1 cellular context compared by ENCODE assay signal in the genomic region with DNA sequence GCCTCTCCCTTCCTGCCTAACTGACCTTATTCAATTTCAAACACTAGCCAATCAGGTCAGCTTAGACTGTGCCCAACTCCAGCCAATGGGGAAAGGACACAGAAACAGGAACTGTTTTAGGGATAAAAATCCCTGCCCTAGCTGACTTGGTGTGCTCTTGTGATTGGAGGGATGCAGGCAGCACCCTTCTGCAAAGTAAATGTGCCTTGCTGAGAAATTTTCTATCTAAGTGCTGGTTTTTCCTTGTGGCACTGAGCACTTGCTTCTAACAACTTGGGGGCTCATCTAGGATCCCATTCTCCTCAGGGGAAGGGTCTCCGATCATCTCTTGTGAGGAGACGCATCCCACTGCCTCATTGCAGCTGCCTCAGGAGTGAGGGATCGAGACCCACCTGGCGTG.
TF ChIP-seq lines count a peak whose summit lies in the region.

No MANE protein-coding gene starts in this region.

TF ChIP-seq in K562, 482 proteins besides CTCF, POLR2A, EP300 and RAD21 (continued from another document):
- no peak for TF ChIP-seq ESRRA (IDR thresholded peaks at IDR 0.05; ENCODE audit: borderline replicate concordance, low read depth)
- TF ChIP-seq, protein P1, sequence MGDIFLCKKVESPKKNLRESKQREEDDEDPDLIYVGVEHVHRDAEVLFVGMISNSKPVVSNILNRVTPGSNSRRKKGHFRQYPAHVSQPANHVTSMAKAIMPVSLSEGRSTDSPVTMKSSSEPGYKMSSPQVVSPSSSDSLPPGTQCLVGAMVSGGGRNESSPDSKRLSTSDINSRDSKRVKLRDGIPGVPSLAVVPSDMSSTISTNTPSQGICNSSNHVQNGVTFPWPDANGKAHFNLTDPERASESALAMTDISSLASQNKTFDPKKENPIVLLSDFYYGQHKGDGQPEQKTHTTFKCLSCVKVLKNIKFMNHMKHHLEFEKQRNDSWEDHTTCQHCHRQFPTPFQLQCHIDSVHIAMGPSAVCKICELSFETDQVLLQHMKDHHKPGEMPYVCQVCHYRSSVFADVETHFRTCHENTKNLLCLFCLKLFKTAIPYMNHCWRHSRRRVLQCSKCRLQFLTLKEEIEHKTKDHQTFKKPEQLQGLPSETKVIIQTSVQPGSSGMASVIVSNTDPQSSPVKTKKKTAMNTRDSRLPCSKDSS (IDR thresholded peaks at IDR 0.05; ENCODE audit: low read depth, partially characterized antibody) = peak; percentile 99
- no peak for TF ChIP-seq IFI16 (CRISPR knock-in tag; IDR thresholded peaks at IDR 0.05)
- peak; percentile 64; the same call in 1 of the 2 replicates for TF ChIP-seq ZEB2 (IDR thresholded peaks at IDR 0.05)
- no peak for TF ChIP-seq NEUROD1 (IDR thresholded peaks at IDR 0.05; ENCODE audit: borderline replicate concordance, low read depth, low read length, partially characterized antibody)
- TF ChIP-seq TRIM28 (IDR thresholded peaks at IDR 0.05) = peak; percentile 98
- TF ChIP-seq, protein P2, sequence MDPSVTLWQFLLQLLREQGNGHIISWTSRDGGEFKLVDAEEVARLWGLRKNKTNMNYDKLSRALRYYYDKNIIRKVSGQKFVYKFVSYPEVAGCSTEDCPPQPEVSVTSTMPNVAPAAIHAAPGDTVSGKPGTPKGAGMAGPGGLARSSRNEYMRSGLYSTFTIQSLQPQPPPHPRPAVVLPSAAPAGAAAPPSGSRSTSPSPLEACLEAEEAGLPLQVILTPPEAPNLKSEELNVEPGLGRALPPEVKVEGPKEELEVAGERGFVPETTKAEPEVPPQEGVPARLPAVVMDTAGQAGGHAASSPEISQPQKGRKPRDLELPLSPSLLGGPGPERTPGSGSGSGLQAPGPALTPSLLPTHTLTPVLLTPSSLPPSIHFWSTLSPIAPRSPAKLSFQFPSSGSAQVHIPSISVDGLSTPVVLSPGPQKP (CRISPR knock-in tag; IDR thresholded peaks at IDR 0.05) = no peak
- TF ChIP-seq, protein P3, sequence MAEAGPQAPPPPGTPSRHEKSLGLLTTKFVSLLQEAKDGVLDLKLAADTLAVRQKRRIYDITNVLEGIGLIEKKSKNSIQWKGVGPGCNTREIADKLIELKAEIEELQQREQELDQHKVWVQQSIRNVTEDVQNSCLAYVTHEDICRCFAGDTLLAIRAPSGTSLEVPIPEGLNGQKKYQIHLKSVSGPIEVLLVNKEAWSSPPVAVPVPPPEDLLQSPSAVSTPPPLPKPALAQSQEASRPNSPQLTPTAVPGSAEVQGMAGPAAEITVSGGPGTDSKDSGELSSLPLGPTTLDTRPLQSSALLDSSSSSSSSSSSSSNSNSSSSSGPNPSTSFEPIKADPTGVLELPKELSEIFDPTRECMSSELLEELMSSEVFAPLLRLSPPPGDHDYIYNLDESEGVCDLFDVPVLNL (CRISPR knock-in tag; IDR thresholded peaks at IDR 0.05; ENCODE audit: low read depth) = no peak
- TF ChIP-seq TSC22D4 (tag; IDR thresholded peaks at IDR 0.05) = no peak
- no peak for TF ChIP-seq ZNF165 (CRISPR knock-in tag; IDR thresholded peaks at IDR 0.05; ENCODE audit: borderline replicate concordance)
- no peak for TF ChIP-seq LARP7 (IDR thresholded peaks at IDR 0.05)
- TF ChIP-seq, protein P4, sequence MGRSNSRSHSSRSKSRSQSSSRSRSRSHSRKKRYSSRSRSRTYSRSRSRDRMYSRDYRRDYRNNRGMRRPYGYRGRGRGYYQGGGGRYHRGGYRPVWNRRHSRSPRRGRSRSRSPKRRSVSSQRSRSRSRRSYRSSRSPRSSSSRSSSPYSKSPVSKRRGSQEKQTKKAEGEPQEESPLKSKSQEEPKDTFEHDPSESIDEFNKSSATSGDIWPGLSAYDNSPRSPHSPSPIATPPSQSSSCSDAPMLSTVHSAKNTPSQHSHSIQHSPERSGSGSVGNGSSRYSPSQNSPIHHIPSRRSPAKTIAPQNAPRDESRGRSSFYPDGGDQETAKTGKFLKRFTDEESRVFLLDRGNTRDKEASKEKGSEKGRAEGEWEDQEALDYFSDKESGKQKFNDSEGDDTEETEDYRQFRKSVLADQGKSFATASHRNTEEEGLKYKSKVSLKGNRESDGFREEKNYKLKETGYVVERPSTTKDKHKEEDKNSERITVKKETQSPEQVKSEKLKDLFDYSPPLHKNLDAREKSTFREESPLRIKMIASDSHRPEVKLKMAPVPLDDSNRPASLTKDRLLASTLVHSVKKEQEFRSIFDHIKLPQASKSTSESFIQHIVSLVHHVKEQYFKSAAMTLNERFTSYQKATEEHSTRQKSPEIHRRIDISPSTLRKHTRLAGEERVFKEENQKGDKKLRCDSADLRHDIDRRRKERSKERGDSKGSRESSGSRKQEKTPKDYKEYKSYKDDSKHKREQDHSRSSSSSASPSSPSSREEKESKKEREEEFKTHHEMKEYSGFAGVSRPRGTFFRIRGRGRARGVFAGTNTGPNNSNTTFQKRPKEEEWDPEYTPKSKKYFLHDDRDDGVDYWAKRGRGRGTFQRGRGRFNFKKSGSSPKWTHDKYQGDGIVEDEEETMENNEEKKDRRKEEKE (IDR thresholded peaks at IDR 0.05; ENCODE audit: borderline replicate concordance in 1 of 2, control insufficient read depth in 1 of 2, low read depth in 2 of 2, low read length in 1 of 2) = no peak
- no peak for TF ChIP-seq IRF2 (CRISPR knock-in tag; IDR thresholded peaks at IDR 0.05)
- no peak for TF ChIP-seq SNIP1 (IDR thresholded peaks at IDR 0.05; ENCODE audit: low read depth)
- TF ChIP-seq MAFF (IDR thresholded peaks at IDR 0.05; ENCODE audit: low read length) = no peak
- TF ChIP-seq RHOXF2B (CRISPR knock-in tag; conservative IDR thresholded peaks at IDR 0.05) = no peak
- no peak for TF ChIP-seq RCOR1 (IDR thresholded peaks at IDR 0.05; ENCODE audit: borderline replicate concordance in 1 of 2, low read depth in 2 of 2, low read length in 2 of 2)
- TF ChIP-seq, protein P5, sequence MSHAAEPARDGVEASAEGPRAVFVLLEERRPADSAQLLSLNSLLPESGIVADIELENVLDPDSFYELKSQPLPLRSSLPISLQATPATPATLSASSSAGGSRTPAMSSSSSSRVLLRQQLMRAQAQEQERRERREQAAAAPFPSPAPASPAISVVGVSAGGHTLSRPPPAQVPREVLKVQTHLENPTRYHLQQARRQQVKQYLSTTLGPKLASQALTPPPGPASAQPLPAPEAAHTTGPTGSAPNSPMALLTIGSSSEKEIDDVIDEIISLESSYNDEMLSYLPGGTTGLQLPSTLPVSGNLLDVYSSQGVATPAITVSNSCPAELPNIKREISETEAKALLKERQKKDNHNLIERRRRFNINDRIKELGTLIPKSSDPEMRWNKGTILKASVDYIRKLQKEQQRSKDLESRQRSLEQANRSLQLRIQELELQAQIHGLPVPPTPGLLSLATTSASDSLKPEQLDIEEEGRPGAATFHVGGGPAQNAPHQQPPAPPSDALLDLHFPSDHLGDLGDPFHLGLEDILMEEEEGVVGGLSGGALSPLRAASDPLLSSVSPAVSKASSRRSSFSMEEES (CRISPR knock-in tag; IDR thresholded peaks at IDR 0.05) = no peak
- TF ChIP-seq, protein P6, sequence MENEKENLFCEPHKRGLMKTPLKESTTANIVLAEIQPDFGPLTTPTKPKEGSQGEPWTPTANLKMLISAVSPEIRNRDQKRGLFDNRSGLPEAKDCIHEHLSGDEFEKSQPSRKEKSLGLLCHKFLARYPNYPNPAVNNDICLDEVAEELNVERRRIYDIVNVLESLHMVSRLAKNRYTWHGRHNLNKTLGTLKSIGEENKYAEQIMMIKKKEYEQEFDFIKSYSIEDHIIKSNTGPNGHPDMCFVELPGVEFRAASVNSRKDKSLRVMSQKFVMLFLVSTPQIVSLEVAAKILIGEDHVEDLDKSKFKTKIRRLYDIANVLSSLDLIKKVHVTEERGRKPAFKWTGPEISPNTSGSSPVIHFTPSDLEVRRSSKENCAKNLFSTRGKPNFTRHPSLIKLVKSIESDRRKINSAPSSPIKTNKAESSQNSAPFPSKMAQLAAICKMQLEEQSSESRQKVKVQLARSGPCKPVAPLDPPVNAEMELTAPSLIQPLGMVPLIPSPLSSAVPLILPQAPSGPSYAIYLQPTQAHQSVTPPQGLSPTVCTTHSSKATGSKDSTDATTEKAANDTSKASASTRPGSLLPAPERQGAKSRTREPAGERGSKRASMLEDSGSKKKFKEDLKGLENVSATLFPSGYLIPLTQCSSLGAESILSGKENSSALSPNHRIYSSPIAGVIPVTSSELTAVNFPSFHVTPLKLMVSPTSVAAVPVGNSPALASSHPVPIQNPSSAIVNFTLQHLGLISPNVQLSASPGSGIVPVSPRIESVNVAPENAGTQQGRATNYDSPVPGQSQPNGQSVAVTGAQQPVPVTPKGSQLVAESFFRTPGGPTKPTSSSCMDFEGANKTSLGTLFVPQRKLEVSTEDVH (IDR thresholded peaks at IDR 0.05; ENCODE audit: low read depth, partially characterized antibody) = no peak
- TF ChIP-seq TARDBP (IDR thresholded peaks at IDR 0.05) = no peak
- no peak for TF ChIP-seq NCOA6 (IDR thresholded peaks at IDR 0.05)
- TF ChIP-seq, protein P7, sequence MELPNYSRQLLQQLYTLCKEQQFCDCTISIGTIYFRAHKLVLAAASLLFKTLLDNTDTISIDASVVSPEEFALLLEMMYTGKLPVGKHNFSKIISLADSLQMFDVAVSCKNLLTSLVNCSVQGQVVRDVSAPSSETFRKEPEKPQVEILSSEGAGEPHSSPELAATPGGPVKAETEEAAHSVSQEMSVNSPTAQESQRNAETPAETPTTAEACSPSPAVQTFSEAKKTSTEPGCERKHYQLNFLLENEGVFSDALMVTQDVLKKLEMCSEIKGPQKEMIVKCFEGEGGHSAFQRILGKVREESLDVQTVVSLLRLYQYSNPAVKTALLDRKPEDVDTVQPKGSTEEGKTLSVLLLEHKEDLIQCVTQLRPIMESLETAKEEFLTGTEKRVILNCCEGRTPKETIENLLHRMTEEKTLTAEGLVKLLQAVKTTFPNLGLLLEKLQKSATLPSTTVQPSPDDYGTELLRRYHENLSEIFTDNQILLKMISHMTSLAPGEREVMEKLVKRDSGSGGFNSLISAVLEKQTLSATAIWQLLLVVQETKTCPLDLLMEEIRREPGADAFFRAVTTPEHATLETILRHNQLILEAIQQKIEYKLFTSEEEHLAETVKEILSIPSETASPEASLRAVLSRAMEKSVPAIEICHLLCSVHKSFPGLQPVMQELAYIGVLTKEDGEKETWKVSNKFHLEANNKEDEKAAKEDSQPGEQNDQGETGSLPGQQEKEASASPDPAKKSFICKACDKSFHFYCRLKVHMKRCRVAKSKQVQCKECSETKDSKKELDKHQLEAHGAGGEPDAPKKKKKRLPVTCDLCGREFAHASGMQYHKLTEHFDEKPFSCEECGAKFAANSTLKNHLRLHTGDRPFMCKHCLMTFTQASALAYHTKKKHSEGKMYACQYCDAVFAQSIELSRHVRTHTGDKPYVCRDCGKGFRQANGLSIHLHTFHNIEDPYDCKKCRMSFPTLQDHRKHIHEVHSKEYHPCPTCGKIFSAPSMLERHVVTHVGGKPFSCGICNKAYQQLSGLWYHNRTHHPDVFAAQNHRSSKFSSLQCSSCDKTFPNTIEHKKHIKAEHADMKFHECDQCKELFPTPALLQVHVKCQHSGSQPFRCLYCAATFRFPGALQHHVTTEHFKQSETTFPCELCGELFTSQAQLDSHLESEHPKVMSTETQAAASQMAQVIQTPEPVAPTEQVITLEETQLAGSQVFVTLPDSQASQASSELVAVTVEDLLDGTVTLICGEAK (IDR thresholded peaks at IDR 0.05) = no peak
- TF ChIP-seq, protein P7 (CRISPR knock-in tag; IDR thresholded peaks at IDR 0.05) = no peak
